ENCODE assay signal across 25 cellular contexts in genomic region chr1:39717809-39718208, GRCh38. TPM values are rescaled to one million over a fixed set of nuclear protein-coding genes. Genes with fewer than 3 reads are reported as not detected.
"Had no signal": no experiment of that assay in that cellular context is flagged by ENCODE, and none has a peak within 500 bp of the region (broad histone marks: within the 10 kb centered on the region; RNA-seq: fewer than 3 reads in every experiment).

No MANE protein-coding gene starts in this region.

- FAIRE-seq: islet of Langerhans had no signal

- ATAC-seq: activated T-helper 17 cell treated with anti-CD3 and anti-CD28 coated beads, Interleukin-2, amount 50 U/mL, for 72 hours; gastrocnemius medialis; left cardiac atrium; natural killer cell treated with Interleukin-12 subunit alpha and Interleukin-12 subunit beta and Interleukin-15 and Interleukin-18, amount 100 ng/mL, for 72 hours; right cardiac atrium; T-helper 17 cell had no signal

- H3K4me1 ChIP-seq: adrenal gland, ascending aorta, colonic mucosa, esophagus squamous epithelium, gastrocnemius medialis, parathyroid adenoma, tibial artery, uterus had no signal

- H3K9me3 ChIP-seq: adrenal gland, ascending aorta, colonic mucosa, esophagus squamous epithelium, gastrocnemius medialis, tibial artery, uterus had no signal

- H3K4me3 ChIP-seq: adrenal gland, ascending aorta, colonic mucosa, dorsolateral prefrontal cortex, esophagus squamous epithelium, gastrocnemius medialis, tibial artery, uterus had no signal

- H3K27ac ChIP-seq: adrenal gland, ascending aorta, colonic mucosa, dorsolateral prefrontal cortex, esophagus squamous epithelium, gastrocnemius medialis, parathyroid adenoma, tibial artery, uterus had no signal

- DNase-seq: activated CD4-positive, alpha-beta memory T cell treated with anti-CD3 and anti-CD28 coated beads, Interleukin-2, amount 10 ng/mL, durations not matched to agents 7 days and 5 days; activated CD4-positive, alpha-beta T cell treated with anti-CD3 and anti-CD28 coated beads for 48 hours; activated CD4-positive, CD25-positive, alpha-beta regulatory T cell; activated T-cell treated with anti-CD3 and anti-CD28 coated beads, Interleukin-2, amount 50 U/mL, for 24 hours; adrenal gland; colonic mucosa; dorsolateral prefrontal cortex; esophagus squamous epithelium; gastrocnemius medialis; hypothalamus; left cardiac atrium; right cardiac atrium; stimulated activated CD4-positive, alpha-beta T cell treated with anti-CD3 and anti-CD28 coated beads, Interleukin-12 subunit alpha, Interleukin-12 subunit beta, amount 100 ng/mL, for 4 hours; stimulated activated CD4-positive, alpha-beta T cell treated with anti-CD3 and anti-CD28 coated beads, Interleukin-4, amount 100 ng/mL, for 4 hours; T-helper 17 cell; tibial artery; uterus had no signal

- H3K27me3 ChIP-seq: ascending aorta, dorsolateral prefrontal cortex, uterus had no signal

- H3K36me3 ChIP-seq: adrenal gland, ascending aorta, colonic mucosa, esophagus squamous epithelium, gastrocnemius medialis, tibial artery, uterus had no signal

RNA-seq across cellular contexts. Expression of gene HPCAL4, which starts 26.6 kb away (rescaled TPM):
- total RNA-seq: ascending aorta, lower leg skin, pulmonary artery endothelial cell had no signal

RNA-seq across cellular contexts. Expression of gene NT5C1A, which starts 45.9 kb away (rescaled TPM):
- total RNA-seq: activated CD4-positive, alpha-beta memory T cell treated with anti-CD3 and anti-CD28 coated beads, Interleukin-2, amount 10 ng/mL, durations not matched to agents 7 days and 5 days; activated T-helper 17 cell treated with anti-CD3 and anti-CD28 coated beads, Interleukin-2, amount 50 U/mL, for 72 hours; ascending aorta; colonic mucosa; esophagus squamous epithelium; lower leg skin; pulmonary artery endothelial cell had no signal

RNA-seq across cellular contexts. Expression of gene OXCT2, which starts 53.3 kb away (rescaled TPM):
- total RNA-seq: ascending aorta, skeletal muscle tissue had no signal
